In the genomic region with DNA sequence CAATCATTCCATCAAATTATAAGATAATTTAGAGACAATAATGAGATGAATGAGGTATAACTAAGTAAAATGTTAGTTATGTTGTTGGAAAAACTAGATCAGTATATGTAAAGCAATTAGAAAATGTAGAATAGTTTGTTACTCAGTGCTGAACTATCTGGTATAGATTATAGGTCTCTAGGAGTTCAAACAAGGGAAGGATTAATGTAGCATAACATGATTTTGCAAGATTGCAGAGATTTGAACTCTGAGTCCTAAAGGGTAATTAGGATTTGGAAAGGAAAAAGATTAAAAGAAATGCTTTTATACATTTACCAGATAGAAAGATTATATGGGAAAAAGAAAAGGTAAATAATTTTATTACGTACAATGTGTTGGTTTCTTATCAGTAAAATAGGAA, we compare ENCODE assay signal across 25 cellular contexts.
"Had no signal": no experiment of that assay in that cellular context is flagged by ENCODE, and none has a peak within 500 bp of the region (broad histone marks: within the 10 kb centered on the region; RNA-seq: fewer than 3 reads in every experiment).

No MANE protein-coding gene starts in this region.

- H3K4me3 Mint-ChIP-seq: activated CD8-positive, alpha-beta T cell treated with anti-CD3 and anti-CD28 coated beads for 36 hours; activated naive CD4-positive, alpha-beta T cell treated with anti-CD3 and anti-CD28 coated beads, Interleukin-2, amount 10 ng/mL, durations not matched to agents 7 days and 5 days; activated naive CD8-positive, alpha-beta T cell treated with anti-CD3 and anti-CD28 coated beads for 36 hours; activated T-cell treated with anti-CD3 and anti-CD28 coated beads, Interleukin-2, amount 50 U/mL, for 72 hours had no signal

- H3K27ac ChIP-seq: breast epithelium had no signal

- H3K36me3 Mint-ChIP-seq: activated naive CD4-positive, alpha-beta T cell treated with anti-CD3 and anti-CD28 coated beads, Interleukin-2, amount 10 ng/mL, durations not matched to agents 7 days and 5 days; activated naive CD8-positive, alpha-beta T cell treated with anti-CD3 and anti-CD28 coated beads for 36 hours had no signal

- ATAC-seq: activated CD4-positive, CD25-positive, alpha-beta regulatory T cell treated with anti-CD3 and anti-CD28 coated beads, Interleukin-2, amount 50 U/mL, for 24 hours; activated CD8-positive, alpha-beta T cell treated with anti-CD3 and anti-CD28 coated beads for 36 hours; activated T-cell treated with anti-CD3 and anti-CD28 coated beads, Interleukin-2, amount 50 U/mL, for 72 hours; Panc1; Right ventricle myocardium inferior had no signal

- H3K4me3 ChIP-seq: breast epithelium had no signal

- H3K4me1 Mint-ChIP-seq: activated naive CD4-positive, alpha-beta T cell treated with anti-CD3 and anti-CD28 coated beads, Interleukin-2, amount 10 ng/mL, durations not matched to agents 7 days and 5 days; activated naive CD8-positive, alpha-beta T cell treated with anti-CD3 and anti-CD28 coated beads for 36 hours had no signal

- H3K36me3 ChIP-seq: breast epithelium had no signal

- H3K27ac Mint-ChIP-seq: activated CD8-positive, alpha-beta T cell treated with anti-CD3 and anti-CD28 coated beads for 36 hours; activated naive CD4-positive, alpha-beta T cell treated with anti-CD3 and anti-CD28 coated beads, Interleukin-2, amount 10 ng/mL, durations not matched to agents 7 days and 5 days; activated naive CD8-positive, alpha-beta T cell treated with anti-CD3 and anti-CD28 coated beads for 36 hours; activated T-cell treated with anti-CD3 and anti-CD28 coated beads, Interleukin-2, amount 50 U/mL, for 72 hours; activated T-helper 2 cell treated with anti-CD3 and anti-CD28 coated beads, Interferon-gamma antibody, Interleukin-2, Interleukin-4, amounts not matched to agents 10 μg/mL and 5 μg/mL and 100 μg/mL, durations not matched to agents 14 hours and 24 hours and 36 hours had no signal

- H3K9me3 Mint-ChIP-seq: activated CD8-positive, alpha-beta T cell treated with anti-CD3 and anti-CD28 coated beads for 36 hours; activated naive CD4-positive, alpha-beta T cell treated with anti-CD3 and anti-CD28 coated beads, Interleukin-2, amount 10 ng/mL, durations not matched to agents 7 days and 5 days; activated naive CD8-positive, alpha-beta T cell treated with anti-CD3 and anti-CD28 coated beads for 36 hours; activated T-helper 2 cell treated with anti-CD3 and anti-CD28 coated beads, Interferon-gamma antibody, Interleukin-2, Interleukin-4, amounts not matched to agents 10 μg/mL and 5 μg/mL and 100 μg/mL, durations not matched to agents 14 hours and 24 hours and 36 hours had no signal

- DNase-seq: activated CD4-positive, alpha-beta T cell treated with anti-CD3 and anti-CD28 coated beads for 4 hours; activated CD8-positive, alpha-beta memory T cell treated with anti-CD3 and anti-CD28 coated beads, Interleukin-2, amount 50 U/mL, for 4 hours; activated CD8-positive, alpha-beta T cell treated with anti-CD3 and anti-CD28 coated beads for 36 hours; activated gamma-delta T cell treated with Interleukin-2 at 50 U/mL for 16 hours; activated naive CD4-positive, alpha-beta T cell treated with anti-CD3 and anti-CD28 coated beads, Interleukin-2, amount 10 ng/mL, durations not matched to agents 7 days and 5 days; activated naive CD8-positive, alpha-beta T cell treated with anti-CD3 and anti-CD28 coated beads for 36 hours; activated T-cell treated with anti-CD3 and anti-CD28 coated beads, Interleukin-2, amount 50 U/mL, for 72 hours; caudate nucleus; NCI-H1092; NCI-H1417; NCI-H1694; NCI-H2029; NCI-H345; NCI-H510A; NCI-H69; NK-92 treated with Interleukin-12 subunit alpha and Interleukin-12 subunit beta, amount 100 ng/mL, for 24 hours; OCI-M1; RPMI8226; SK-N-SH; T-helper 1 cell had no signal

- H3K9me2 ChIP-seq: SK-N-SH had no signal

- H3K4me2 ChIP-seq: SK-N-SH had no signal

- H3K27me3 ChIP-seq: breast epithelium had no signal

- H3K9me3 ChIP-seq: breast epithelium, SK-N-SH had no signal

- H3K27me3 Mint-ChIP-seq: activated CD8-positive, alpha-beta T cell treated with anti-CD3 and anti-CD28 coated beads for 36 hours; activated naive CD4-positive, alpha-beta T cell treated with anti-CD3 and anti-CD28 coated beads, Interleukin-2, amount 10 ng/mL, durations not matched to agents 7 days and 5 days; activated naive CD8-positive, alpha-beta T cell treated with anti-CD3 and anti-CD28 coated beads for 36 hours had no signal

- H3K4me1 ChIP-seq: breast epithelium had no signal
